Comparison of ENCODE assay signal across 8 cellular contexts in genomic region chr13:28531195-28531955, GRCh38. TPM values are rescaled to one million over a fixed set of nuclear protein-coding genes. Genes with fewer than 3 reads are reported as not detected.
DNase-seq lines count a peak whose midpoint lies in the region; TF ChIP-seq lines count a peak whose summit lies in the region.

No MANE protein-coding gene starts in this region.

- no peak overlapping the region for H3K27ac ChIP-seq in RWPE1

- TF ChIP-seq POLR2A in erythroblast (IDR thresholded peaks at IDR 0.05; ENCODE audit: low read length): no peak

- H3K4me3 ChIP-seq in AG10803 (ENCODE audit: low read length) (peak overlapping the region; percentile 60), epithelial cell of proximal tubule (ENCODE audit: low read depth, low read length) (peak overlapping the region; percentile 44)

- TF ChIP-seq EP300 in Ishikawa (IDR thresholded peaks at IDR 0.05; ENCODE audit: borderline replicate concordance): no peak

- no peak for TF ChIP-seq RAD21 in Ishikawa (IDR thresholded peaks at IDR 0.05; ENCODE audit: low read depth)

- DNase-seq in AG10803 (ENCODE audit: low read depth): peak; percentile 42
- no peak for DNase-seq in epithelial cell of proximal tubule (ENCODE audit: low read depth)
- DNase-seq in myocyte (ENCODE audit: low read depth): peak; percentile 7
- DNase-seq in RWPE1 (ENCODE audit: low spot score): no peak
- DNase-seq in AML-193 (lab: John Stamatoyannopoulos, UW): no peak
- no peak for DNase-seq in middle frontal gyrus (ENCODE audit: extremely low spot score, low spot score)
- DNase-seq in erythroblast (lab: John Stamatoyannopoulos, UW): no peak

- CTCF ChIA-PET in RWPE1 (lab: Yijun Ruan, JAX): interaction anchor here (0.6 kb wide), 1 partner anchor 224 kb away, joined by 6 read pairs; no protein-coding TSS in a partner anchor

- POLR2A ChIA-PET in RWPE1 (lab: Yijun Ruan, JAX; ENCODE audit: low non-redundant PET): no interaction called here

- TF ChIP-seq CTCF in AG10803 (conservative IDR thresholded peaks at IDR 0.05; ENCODE audit: low read length) (no peak), epithelial cell of proximal tubule (conservative IDR thresholded peaks at IDR 0.05; ENCODE audit: low read depth, low read length) (no peak), RWPE1 (conservative IDR thresholded peaks at IDR 0.05; ENCODE audit: low read depth) (no peak)

TF ChIP-seq in Ishikawa, 13 proteins besides CTCF, POLR2A, EP300 and RAD21:
- TF ChIP-seq, protein P1, sequence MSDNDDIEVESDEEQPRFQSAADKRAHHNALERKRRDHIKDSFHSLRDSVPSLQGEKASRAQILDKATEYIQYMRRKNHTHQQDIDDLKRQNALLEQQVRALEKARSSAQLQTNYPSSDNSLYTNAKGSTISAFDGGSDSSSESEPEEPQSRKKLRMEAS (IDR thresholded peaks at IDR 0.05): 0 out of 2 replicates have a peak, but pooled peaks have one; percentile 16
- no peak for TF ChIP-seq USF1 (IDR thresholded peaks at IDR 0.05)
- no peak for TF ChIP-seq CREB1 (IDR thresholded peaks at IDR 0.05; ENCODE audit: low read depth)
- TF ChIP-seq EGR1 (IDR thresholded peaks at IDR 0.05): no peak

RNA-seq across cellular contexts. Expression of gene FLT1, which starts 36.4 kb away (rescaled TPM):
- total RNA-seq in epithelial cell of proximal tubule: under 0.01 and 0.17 TPM in 2 replicates
- not detected in 2 replicates for total RNA-seq in myocyte
- polyA plus RNA-seq in myocyte (2012): 0.01 TPM

Comparison
In these comparisons a context has a peak if more than half of its experiments do, and no peak if none do; other contexts are left out.
1. DNase-seq: peak in AG10803 (single experiment) and myocyte (single experiment); none in epithelial cell of proximal tubule (single experiment), RWPE1 (single experiment), AML-193 (0 of 2), middle frontal gyrus (single experiment) and erythroblast (0 of 2).